17 cellular contexts compared by ENCODE assay signal in the genomic region with DNA sequence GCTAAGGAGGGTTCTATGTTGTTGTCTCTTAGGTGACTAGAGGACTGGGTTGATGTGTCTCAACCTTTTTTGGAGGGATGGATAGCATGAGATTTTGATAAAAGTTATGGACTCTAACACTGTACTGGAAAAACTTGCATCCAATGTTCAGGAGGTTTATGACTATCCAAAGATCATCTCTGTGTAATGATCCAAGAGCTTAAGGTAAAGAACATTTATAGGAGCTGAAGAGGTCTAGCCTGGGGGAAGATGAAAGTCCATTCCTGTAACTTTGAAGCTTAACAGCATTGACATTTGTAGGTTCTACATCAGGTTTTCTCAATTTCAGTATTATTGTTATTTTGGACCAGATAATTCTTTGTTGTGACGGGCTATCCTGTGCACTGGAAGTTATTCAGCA.
"Had no signal": no experiment of that assay in that cellular context is flagged by ENCODE, and none has a peak within 500 bp of the region (broad histone marks: within the 10 kb centered on the region; RNA-seq: fewer than 3 reads in every experiment).

No MANE protein-coding gene starts in this region.

- H3K27me3 ChIP-seq: left lung had no signal

- H3K4me1 ChIP-seq: left lung had no signal

- H3K27ac ChIP-seq: WERI-Rb-1 had no signal

- ATAC-seq: activated CD8-positive, alpha-beta memory T cell treated with anti-CD3 and anti-CD28 coated beads, Interleukin-2, amount 10 ng/mL, durations not matched to agents 7 days and 5 days; activated CD8-positive, alpha-beta T cell treated with anti-CD3 and anti-CD28 coated beads for 36 hours; natural killer cell treated with Interleukin-12 subunit alpha and Interleukin-12 subunit beta and Interleukin-15 and Interleukin-18, amount 100 ng/mL, for 72 hours; stimulated activated effector memory CD8-positive, alpha-beta T cell treated with anti-CD3 and anti-CD28 coated beads, Interleukin-12 subunit alpha, Interleukin-12 subunit beta, amount 100 ng/mL, for 72 hours; stimulated activated naive CD8-positive, alpha-beta T cell treated with anti-CD3 and anti-CD28 coated beads, Interleukin-15, amount 100 ng/mL, for 72 hours had no signal

- DNase-seq: activated CD4-positive, alpha-beta T cell treated with anti-CD3 and anti-CD28 coated beads, Interleukin-2, amount 10 ng/mL, durations not matched to agents 7 days and 5 days; activated CD4-positive, CD25-positive, alpha-beta regulatory T cell treated with anti-CD3 and anti-CD28 coated beads, Interleukin-2, amount 50 U/mL, for 72 hours; activated CD8-positive, alpha-beta memory T cell treated with anti-CD3 and anti-CD28 coated beads, Interleukin-2, amount 10 ng/mL, durations not matched to agents 7 days and 5 days; activated CD8-positive, alpha-beta T cell treated with anti-CD3 and anti-CD28 coated beads for 36 hours; activated effector memory CD4-positive, alpha-beta T cell treated with anti-CD3 and anti-CD28 coated beads, Interleukin-2, amount 50 U/mL, for 16 hours; activated naive CD4-positive, alpha-beta T cell treated with anti-CD3 and anti-CD28 coated beads, Interleukin-2, amount 10 ng/mL, durations not matched to agents 7 days and 5 days; activated T-cell treated with anti-CD3 and anti-CD28 coated beads for 4 hours; amygdala; cerebellar nuclear complex; cortex of kidney; endodermal cell; left lung; stimulated activated CD4-positive, alpha-beta T cell treated with anti-CD3 and anti-CD28 coated beads, Interleukin-2, amount 100 ng/mL, for 24 hours; stimulated activated naive CD8-positive, alpha-beta T cell treated with anti-CD3 and anti-CD28 coated beads, Interleukin-15, amount 100 ng/mL, for 72 hours; WERI-Rb-1 had no signal

- H3K4me3 ChIP-seq: left lung had no signal
